8 cellular contexts compared by ENCODE assay signal in the genomic region with DNA sequence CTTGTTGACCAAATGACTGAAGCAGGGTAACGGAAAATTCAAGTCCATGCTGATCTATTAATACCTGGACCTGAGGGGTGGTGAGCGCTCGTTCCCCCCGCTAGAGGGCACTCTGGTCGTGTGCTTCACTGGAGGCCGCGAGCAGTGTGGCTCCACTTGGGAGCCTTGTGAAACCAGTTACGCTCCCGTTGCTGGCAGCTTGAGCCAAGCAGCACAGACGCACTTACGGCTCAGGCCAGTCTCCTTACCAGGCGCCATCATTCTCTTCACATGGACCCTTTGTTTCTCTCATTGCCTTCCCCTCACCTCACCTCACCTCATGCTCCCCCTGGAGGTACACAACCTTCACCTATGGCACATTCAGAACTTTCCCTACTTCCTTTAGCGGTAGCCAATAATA. TPM values are rescaled to one million over a fixed set of nuclear protein-coding genes. Genes with fewer than 3 reads are reported as not detected.
DNase-seq lines count a peak whose midpoint lies in the region; ATAC-seq lines count a peak whose summit lies in the region.

No MANE protein-coding gene starts in this region.

- H3K79me2 ChIP-seq in GM23248 (ENCODE audit: insufficient read depth) = no peaks in the 10 kb centered on the region

- no peak overlapping the region for H3K4me3 Mint-ChIP-seq in activated T-helper 17 cell treated with anti-CD3 and anti-CD28 coated beads, Interleukin-2, amount 50 U/mL, for 72 hours

- peak overlapping the region; percentile 54 for H3K27ac ChIP-seq in GM23248

- H3K9me3 Mint-ChIP-seq in activated T-helper 17 cell treated with anti-CD3 and anti-CD28 coated beads, Interleukin-2, amount 50 U/mL, for 72 hours = no peaks in the 10 kb centered on the region

- peaks cover 10% of the 10 kb centered on the region for H3K27me3 Mint-ChIP-seq in activated T-helper 17 cell treated with anti-CD3 and anti-CD28 coated beads, Interleukin-2, amount 50 U/mL, for 72 hours

- 11 to 13% methylated on average over 13 of the region's 13 CpGs for WGBS in GM23248 (ENCODE audit: low coverage in 1 of 2, low lambda C conversion rate in 2 of 2, missing lambda C conversion rate in 2 of 2), 2 experiments

- H3K4me3 ChIP-seq in GM23248 = no peak overlapping the region

- H3K36me3 Mint-ChIP-seq in activated T-helper 17 cell treated with anti-CD3 and anti-CD28 coated beads, Interleukin-2, amount 50 U/mL, for 72 hours (ENCODE audit: low read depth) = no peaks in the 10 kb centered on the region

- H3K27me3 ChIP-seq in GM23248 (replicated peaks; ENCODE audit: insufficient read depth) = no peaks in the 10 kb centered on the region

- peaks cover 38% of the 10 kb centered on the region for H3K4me1 ChIP-seq in GM23248 (ENCODE audit: insufficient read depth)

- H3K9ac ChIP-seq in GM23248 = peak overlapping the region; percentile 44; the same call in 1 of the 2 replicates

- no peak overlapping the region for H3K4me2 ChIP-seq in GM23248 (ENCODE audit: unreplicated experiment)

- H3K36me3 ChIP-seq in GM23248 (ENCODE audit: low read depth) = no peaks in the 10 kb centered on the region

- DNase-seq in DMS53 treated with DMSO at 0.1 percent for 48 hours (lab: John Stamatoyannopoulos, UW; ENCODE audit: unreplicated experiment) (peak; percentile 87), GM23248 (peak; percentile 98), M059J (ENCODE audit: low read depth) (peak; percentile 89), RPMI8226 (peak; percentile 77), fibroblast of the conjunctiva (ENCODE audit: low read depth) (peak; percentile 95), non-pigmented ciliary epithelial cell (ENCODE audit: low read depth) (peak; percentile 79), superior temporal gyrus (ENCODE audit: extremely low spot score) (peak; percentile 90)

- ATAC-seq in activated T-helper 17 cell treated with anti-CD3 and anti-CD28 coated beads, Interleukin-2, amount 50 U/mL, for 72 hours (replicated peaks) = peak; percentile 94

- peak overlapping the region; percentile 74 for H2AFZ ChIP-seq in GM23248

- H3K27ac Mint-ChIP-seq in activated T-helper 17 cell treated with anti-CD3 and anti-CD28 coated beads, Interleukin-2, amount 50 U/mL, for 72 hours = no peak overlapping the region

- H3K4me1 Mint-ChIP-seq in activated T-helper 17 cell treated with anti-CD3 and anti-CD28 coated beads, Interleukin-2, amount 50 U/mL, for 72 hours = no peaks in the 10 kb centered on the region

- no peaks in the 10 kb centered on the region for H3K9me3 ChIP-seq in GM23248 (ENCODE audit: low read depth)

- peaks cover 29% of the 10 kb centered on the region for H3F3A ChIP-seq in GM23248 (ENCODE audit: insufficient read depth)

- H3K9me2 ChIP-seq in GM23248 (ENCODE audit: insufficient read depth) = no peaks in the 10 kb centered on the region

- in situ Hi-C loops in GM23248 (cut with MboI) = no loop called here

- no peaks in the 10 kb centered on the region for H4K20me1 ChIP-seq in GM23248 (ENCODE audit: insufficient read depth)

RNA-seq across cellular contexts. Expression of gene TSPAN2, which starts 49.7 kb away (rescaled TPM):
- total RNA-seq in GM23248 (2014; rRNA removed; shearing (Covaris generic)) = 2.7 and 9.0 TPM in 2 replicates
- 8.1 and 10.1 TPM in 2 replicates for polyA plus RNA-seq in GM23248 (2016; fragmentation: Nextera tagmentation; extraction: Ambion mirVana)
- total RNA-seq in M059J (2014; rRNA removed; shearing (Covaris generic)) = 0.69 and 1.4 TPM in 2 replicates
- total RNA-seq in activated T-helper 17 cell treated with anti-CD3 and anti-CD28 coated beads, Interleukin-2, amount 50 U/mL, for 72 hours = 1 to 10 TPM in 1 of 2 donors, under 1 TPM in 1; 0.95 to 2.5 TPM
